In the genomic region with DNA sequence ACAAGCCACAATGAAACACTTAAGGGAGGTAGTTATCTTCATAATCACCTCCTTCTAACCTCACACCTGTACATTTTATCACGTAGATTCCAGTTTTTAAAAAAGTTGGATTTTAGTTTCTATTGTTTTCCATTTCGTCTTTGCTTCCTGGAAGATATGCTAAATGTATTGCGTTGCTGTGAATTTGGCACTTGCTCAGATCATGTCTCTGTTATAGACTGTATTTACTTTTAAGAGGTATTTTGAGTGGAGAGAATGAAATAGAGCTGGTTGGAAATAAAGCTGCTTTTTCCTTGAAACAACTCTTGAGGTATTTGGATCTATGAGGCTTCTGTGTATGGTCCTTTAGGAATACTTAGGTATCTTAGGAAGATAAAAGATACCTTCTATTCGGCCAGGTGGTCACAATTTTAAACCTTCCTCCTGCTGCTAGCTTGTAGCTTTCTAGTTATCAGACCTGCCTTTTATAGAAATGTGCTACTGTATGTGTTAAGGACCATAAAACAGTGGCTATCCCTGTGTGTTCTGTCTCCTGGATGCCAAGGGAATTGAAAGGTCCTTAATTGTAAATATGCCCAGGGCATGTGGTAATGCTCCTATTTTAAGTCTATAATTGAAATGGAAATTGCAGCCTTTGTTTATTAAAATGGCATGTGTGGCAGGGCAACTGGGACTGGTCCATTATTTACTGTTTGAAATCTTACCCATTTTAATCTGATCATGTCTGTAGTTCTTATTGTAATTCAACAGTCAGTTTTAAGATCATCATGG, we compare ENCODE assay signal across 16 cellular contexts.
"Had no signal": no experiment of that assay in that cellular context is flagged by ENCODE, and none has a peak within 500 bp of the region (broad histone marks: within the 10 kb centered on the region; RNA-seq: fewer than 3 reads in every experiment).

No MANE protein-coding gene starts in this region.

- H3K27me3 Mint-ChIP-seq: activated CD4-positive, alpha-beta memory T cell treated with anti-CD3 and anti-CD28 coated beads, Interleukin-2, amount 10 ng/mL, durations not matched to agents 7 days and 5 days; activated CD4-positive, alpha-beta T cell treated with anti-CD3 and anti-CD28 coated beads for 36 hours; stimulated activated naive CD8-positive, alpha-beta T cell treated with anti-CD3 and anti-CD28 coated beads, Interleukin-15, amount 100 ng/mL, for 72 hours had no signal

- H3K27ac Mint-ChIP-seq: activated CD4-positive, alpha-beta memory T cell treated with anti-CD3 and anti-CD28 coated beads, Interleukin-2, amount 10 ng/mL, durations not matched to agents 7 days and 5 days; activated CD4-positive, alpha-beta T cell treated with anti-CD3 and anti-CD28 coated beads for 36 hours; activated T-helper 1 cell treated with anti-CD3 and anti-CD28 coated beads, Interleukin-12 subunit alpha, Interleukin-12 subunit beta, Interleukin-2, Interleukin-4 antibody, amounts not matched to agents 30 ng/mL and 10 ng/mL and 1 ng/mL, durations not matched to agents 14 hours and 24 hours and 36 hours; stimulated activated naive CD8-positive, alpha-beta T cell treated with anti-CD3 and anti-CD28 coated beads, Interleukin-15, amount 100 ng/mL, for 72 hours had no signal

- H3K4me3 ChIP-seq: hepatocyte, thoracic aorta had no signal

- H2AFZ ChIP-seq: hepatocyte had no signal

- H3K27ac ChIP-seq: epithelial cell of prostate, hepatocyte, thoracic aorta, WERI-Rb-1 had no signal

- H3K4me1 Mint-ChIP-seq: neural crest cell had no signal

- H3K9me3 ChIP-seq: thoracic aorta had no signal

- H3K9me3 Mint-ChIP-seq: activated CD4-positive, alpha-beta memory T cell treated with anti-CD3 and anti-CD28 coated beads, Interleukin-2, amount 10 ng/mL, durations not matched to agents 7 days and 5 days; activated T-helper 1 cell treated with anti-CD3 and anti-CD28 coated beads, Interleukin-12 subunit alpha, Interleukin-12 subunit beta, Interleukin-2, Interleukin-4 antibody, amounts not matched to agents 30 ng/mL and 10 ng/mL and 1 ng/mL, durations not matched to agents 14 hours and 24 hours and 36 hours; neural crest cell; stimulated activated naive CD8-positive, alpha-beta T cell treated with anti-CD3 and anti-CD28 coated beads, Interleukin-15, amount 100 ng/mL, for 72 hours had no signal

- DNase-seq: activated CD4-positive, alpha-beta memory T cell treated with anti-CD3 and anti-CD28 coated beads, Interleukin-2, amount 10 ng/mL, durations not matched to agents 7 days and 5 days; activated CD4-positive, alpha-beta T cell treated with anti-CD3 and anti-CD28 coated beads for 36 hours; activated CD8-positive, alpha-beta memory T cell treated with anti-CD3 and anti-CD28 coated beads, Interleukin-2, amount 50 U/mL, for 4 hours; activated naive CD4-positive, alpha-beta T cell treated with Interleukin-2 at 50 U/mL for 16 hours; cortex of kidney; effector memory CD4-positive, alpha-beta T cell; kidney; stimulated activated CD4-positive, alpha-beta T cell treated with anti-CD3 and anti-CD28 coated beads, Interleukin-2, amount 100 ng/mL, for 48 hours; stimulated activated CD8-positive, alpha-beta memory T cell treated with anti-CD3 and anti-CD28 coated beads, Interleukin-4, amount 100 ng/mL, for 48 hours; stimulated activated naive CD8-positive, alpha-beta T cell treated with anti-CD3 and anti-CD28 coated beads, Interleukin-15, amount 100 ng/mL, for 72 hours; WERI-Rb-1 had no signal

- H3K36me3 ChIP-seq: thoracic aorta, WERI-Rb-1 had no signal

- ATAC-seq: activated CD4-positive, alpha-beta T cell treated with anti-CD3 and anti-CD28 coated beads for 36 hours; stimulated activated naive CD8-positive, alpha-beta T cell treated with anti-CD3 and anti-CD28 coated beads, Interleukin-15, amount 100 ng/mL, for 72 hours had no signal

- H3K27me3 ChIP-seq: hepatocyte had no signal

- H3K4me2 ChIP-seq: hepatocyte had no signal

- H3K4me3 Mint-ChIP-seq: activated CD4-positive, alpha-beta memory T cell treated with anti-CD3 and anti-CD28 coated beads, Interleukin-2, amount 10 ng/mL, durations not matched to agents 7 days and 5 days; activated CD4-positive, alpha-beta T cell treated with anti-CD3 and anti-CD28 coated beads for 36 hours; activated T-helper 1 cell treated with anti-CD3 and anti-CD28 coated beads, Interleukin-12 subunit alpha, Interleukin-12 subunit beta, Interleukin-2, Interleukin-4 antibody, amounts not matched to agents 30 ng/mL and 10 ng/mL and 1 ng/mL, durations not matched to agents 14 hours and 24 hours and 36 hours; neural crest cell; stimulated activated naive CD8-positive, alpha-beta T cell treated with anti-CD3 and anti-CD28 coated beads, Interleukin-15, amount 100 ng/mL, for 72 hours had no signal
